Comparison of ENCODE assay signal across 12 cellular contexts in the genomic region with DNA sequence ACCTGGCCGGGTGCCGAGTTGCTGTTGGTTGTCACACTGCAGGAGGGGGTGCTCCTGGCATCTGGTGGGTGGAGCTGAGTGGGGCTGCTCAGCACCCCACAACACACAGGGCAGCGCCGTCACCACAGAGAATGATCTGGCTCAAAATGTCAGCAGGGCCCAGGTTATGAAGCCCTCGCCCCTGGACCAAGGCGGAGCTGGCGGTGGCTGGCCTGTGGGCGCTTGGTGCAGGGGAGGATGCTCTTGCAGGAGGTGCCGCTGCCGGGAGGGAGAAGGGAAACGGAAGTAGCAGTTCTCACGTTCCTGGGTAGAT. TPM values are rescaled to one million over a fixed set of nuclear protein-coding genes. Genes with fewer than 3 reads are reported as not detected.
DNase-seq lines count a peak whose midpoint lies in the region; ATAC-seq lines count a peak whose summit lies in the region.
"Had no signal": no experiment of that assay in that cellular context is flagged by ENCODE, and none has a peak within 500 bp of the region (broad histone marks: within the 10 kb centered on the region; RNA-seq: fewer than 3 reads in every experiment).

No MANE protein-coding gene starts in this region.

- intact Hi-C loops in activated T-helper 2 cell treated with anti-CD3 and anti-CD28 coated beads, Interferon-gamma antibody, Interleukin-2, Interleukin-4, amounts not matched to agents 10 μg/mL and 5 μg/mL and 100 μg/mL, durations not matched to agents 14 hours and 24 hours and 36 hours (cut with micrococcal nuclease) = no loop called here

- no peaks in the 10 kb centered on the region for H3K9me3 Mint-ChIP-seq in activated T-cell treated with anti-CD3 and anti-CD28 coated beads, Interleukin-2, amount 50 U/mL, for 24 hours
- no peaks in the 10 kb centered on the region for H3K9me3 Mint-ChIP-seq in effector memory CD8-positive, alpha-beta T cell
- no peaks in the 10 kb centered on the region for H3K9me3 Mint-ChIP-seq in stimulated activated memory B cell treated with anti-CD40 and anti-IgM and Interleukin-4, amounts not matched to agents 10 μg/mL and 1 μg/mL and 100 μg/mL, for 72 hours
- no peaks in the 10 kb centered on the region for H3K9me3 Mint-ChIP-seq in activated T-helper 2 cell treated with anti-CD3 and anti-CD28 coated beads, Interferon-gamma antibody, Interleukin-2, Interleukin-4, amounts not matched to agents 10 μg/mL and 5 μg/mL and 100 μg/mL, durations not matched to agents 14 hours and 24 hours and 36 hours
- H3K9me3 Mint-ChIP-seq: naive B cell had no signal

- peaks cover 28% of the 10 kb centered on the region for H3K4me1 Mint-ChIP-seq in activated T-cell treated with anti-CD3 and anti-CD28 coated beads, Interleukin-2, amount 50 U/mL, for 24 hours (ENCODE audit: low read depth)
- peaks cover 19% of the 10 kb centered on the region in 2 donors for H3K4me1 Mint-ChIP-seq in effector memory CD8-positive, alpha-beta T cell (ENCODE audit: low read depth in 2 of 2)
- peaks cover 45% of the 10 kb centered on the region for H3K4me1 Mint-ChIP-seq in stimulated activated memory B cell treated with anti-CD40 and anti-IgM and Interleukin-4, amounts not matched to agents 10 μg/mL and 1 μg/mL and 100 μg/mL, for 72 hours
- H3K4me1 Mint-ChIP-seq in activated T-helper 2 cell treated with anti-CD3 and anti-CD28 coated beads, Interferon-gamma antibody, Interleukin-2, Interleukin-4, amounts not matched to agents 10 μg/mL and 5 μg/mL and 100 μg/mL, durations not matched to agents 14 hours and 24 hours and 36 hours (ENCODE audit: low read depth) = peaks cover 5% of the 10 kb centered on the region

- H3K4me3 Mint-ChIP-seq in activated T-cell treated with anti-CD3 and anti-CD28 coated beads, Interleukin-2, amount 50 U/mL, for 24 hours = no peak overlapping the region
- peak overlapping the region; percentile 26 to 43 for H3K4me3 Mint-ChIP-seq in effector memory CD8-positive, alpha-beta T cell
- H3K4me3 Mint-ChIP-seq in stimulated activated memory B cell treated with anti-CD40 and anti-IgM and Interleukin-4, amounts not matched to agents 10 μg/mL and 1 μg/mL and 100 μg/mL, for 72 hours = peak overlapping the region; percentile 22
- no peak overlapping the region for H3K4me3 Mint-ChIP-seq in activated T-helper 2 cell treated with anti-CD3 and anti-CD28 coated beads, Interferon-gamma antibody, Interleukin-2, Interleukin-4, amounts not matched to agents 10 μg/mL and 5 μg/mL and 100 μg/mL, durations not matched to agents 14 hours and 24 hours and 36 hours (ENCODE audit: low read depth)

- H3K27me3 Mint-ChIP-seq in activated T-cell treated with anti-CD3 and anti-CD28 coated beads, Interleukin-2, amount 50 U/mL, for 24 hours = no peaks in the 10 kb centered on the region
- peaks cover 0 to 3% of the 10 kb centered on the region in 2 donors for H3K27me3 Mint-ChIP-seq in effector memory CD8-positive, alpha-beta T cell
- peaks cover 15% of the 10 kb centered on the region for H3K27me3 Mint-ChIP-seq in stimulated activated memory B cell treated with anti-CD40 and anti-IgM and Interleukin-4, amounts not matched to agents 10 μg/mL and 1 μg/mL and 100 μg/mL, for 72 hours
- H3K27me3 Mint-ChIP-seq in activated T-helper 2 cell treated with anti-CD3 and anti-CD28 coated beads, Interferon-gamma antibody, Interleukin-2, Interleukin-4, amounts not matched to agents 10 μg/mL and 5 μg/mL and 100 μg/mL, durations not matched to agents 14 hours and 24 hours and 36 hours (ENCODE audit: low read depth) = no peaks in the 10 kb centered on the region

- DNase-seq in activated T-cell treated with anti-CD3 and anti-CD28 coated beads, Interleukin-2, amount 50 U/mL, for 24 hours = no peak
- DNase-seq in activated T-cell treated with anti-CD3 and anti-CD28 coated beads, Interleukin-2, amount 50 U/mL, for 48 hours = no peak
- peak; percentile 51 for DNase-seq in NCI-H2171 treated with DMSO at 0.1 percent for 48 hours (lab: John Stamatoyannopoulos, UW)
- no peak for DNase-seq in effector memory CD8-positive, alpha-beta T cell
- DNase-seq in activated T-helper 2 cell treated with anti-CD3 and anti-CD28 coated beads, Interferon-gamma antibody, Interleukin-2, Interleukin-4, amounts not matched to agents 10 μg/mL and 5 μg/mL and 100 μg/mL, durations not matched to agents 14 hours and 24 hours and 36 hours (ENCODE audit: low spot score) = no peak
- no peak for DNase-seq in NCI-H1930 (lab: John Stamatoyannopoulos, UW)
- DNase-seq: naive B cell, NCI-H2029 treated with DMSO at 0.1 percent for 48 hours had no signal

- peak; percentile 26 for ATAC-seq in effector memory CD8-positive, alpha-beta T cell (replicated peaks)
- ATAC-seq in stimulated activated memory B cell treated with anti-CD40 and anti-IgM and Interleukin-4, amounts not matched to agents 10 μg/mL and 1 μg/mL and 100 μg/mL, for 72 hours = no peak
- ATAC-seq in HG03442 (IDR thresholded peaks at IDR 0.05; ENCODE audit: unreplicated experiment) = no peak

- peaks cover 19% of the 10 kb centered on the region for H3K36me3 Mint-ChIP-seq in activated T-cell treated with anti-CD3 and anti-CD28 coated beads, Interleukin-2, amount 50 U/mL, for 24 hours (ENCODE audit: low read depth)
- H3K36me3 Mint-ChIP-seq in effector memory CD8-positive, alpha-beta T cell (ENCODE audit: insufficient read depth) = peaks cover 5% of the 10 kb centered on the region
- H3K36me3 Mint-ChIP-seq in stimulated activated memory B cell treated with anti-CD40 and anti-IgM and Interleukin-4, amounts not matched to agents 10 μg/mL and 1 μg/mL and 100 μg/mL, for 72 hours = peaks cover 9% of the 10 kb centered on the region
- H3K36me3 Mint-ChIP-seq in activated T-helper 2 cell treated with anti-CD3 and anti-CD28 coated beads, Interferon-gamma antibody, Interleukin-2, Interleukin-4, amounts not matched to agents 10 μg/mL and 5 μg/mL and 100 μg/mL, durations not matched to agents 14 hours and 24 hours and 36 hours (ENCODE audit: low read depth) = peaks cover 6% of the 10 kb centered on the region
- H3K36me3 Mint-ChIP-seq: naive B cell had no signal

- H3K27ac Mint-ChIP-seq in activated T-cell treated with anti-CD3 and anti-CD28 coated beads, Interleukin-2, amount 50 U/mL, for 24 hours = peak overlapping the region; percentile 5
- H3K27ac Mint-ChIP-seq in effector memory CD8-positive, alpha-beta T cell = peak overlapping the region in 1 of 2 donors; percentile 85
- peak overlapping the region; percentile 26 for H3K27ac Mint-ChIP-seq in stimulated activated memory B cell treated with anti-CD40 and anti-IgM and Interleukin-4, amounts not matched to agents 10 μg/mL and 1 μg/mL and 100 μg/mL, for 72 hours
- H3K27ac Mint-ChIP-seq in activated T-helper 2 cell treated with anti-CD3 and anti-CD28 coated beads, Interferon-gamma antibody, Interleukin-2, Interleukin-4, amounts not matched to agents 10 μg/mL and 5 μg/mL and 100 μg/mL, durations not matched to agents 14 hours and 24 hours and 36 hours = no peak overlapping the region

RNA-seq across cellular contexts. Expression of gene LENG8, which starts 14.2 kb away (rescaled TPM):
- total RNA-seq in activated T-helper 2 cell treated with anti-CD3 and anti-CD28 coated beads, Interferon-gamma antibody, Interleukin-2, Interleukin-4, amounts not matched to agents 10 μg/mL and 5 μg/mL and 100 μg/mL, durations not matched to agents 14 hours and 24 hours and 36 hours = 203 and 209 TPM in 2 replicates

RNA-seq across cellular contexts. Expression of gene TTYH1, which starts 19.6 kb away (rescaled TPM):
- total RNA-seq in activated T-helper 2 cell treated with anti-CD3 and anti-CD28 coated beads, Interferon-gamma antibody, Interleukin-2, Interleukin-4, amounts not matched to agents 10 μg/mL and 5 μg/mL and 100 μg/mL, durations not matched to agents 14 hours and 24 hours and 36 hours = 0.50 TPM in 1 of 2 replicates, not detected in the other
- total RNA-seq: fibroblast of villous mesenchyme, thoracic aorta had no signal

RNA-seq across cellular contexts. Expression of gene LENG9, which starts 28.8 kb away (rescaled TPM):
- 7.5 and 8.1 TPM in 2 replicates for total RNA-seq in activated T-helper 2 cell treated with anti-CD3 and anti-CD28 coated beads, Interferon-gamma antibody, Interleukin-2, Interleukin-4, amounts not matched to agents 10 μg/mL and 5 μg/mL and 100 μg/mL, durations not matched to agents 14 hours and 24 hours and 36 hours

RNA-seq across cellular contexts. Expression of gene CDC42EP5, which starts 38.3 kb away (rescaled TPM):
- 1.0 TPM in 1 of 2 replicates, not detected in the other for total RNA-seq in activated T-helper 2 cell treated with anti-CD3 and anti-CD28 coated beads, Interferon-gamma antibody, Interleukin-2, Interleukin-4, amounts not matched to agents 10 μg/mL and 5 μg/mL and 100 μg/mL, durations not matched to agents 14 hours and 24 hours and 36 hours

Comparison
In these comparisons a context has a peak if more than half of its experiments do, and no peak if none do; other contexts are left out.
1. H3K4me3 Mint-ChIP-seq: peak in effector memory CD8-positive, alpha-beta T cell (2 of 2) and stimulated activated memory B cell treated with anti-CD40 and anti-IgM and Interleukin-4, amounts not matched to agents 10 μg/mL and 1 μg/mL and 100 μg/mL, for 72 hours (single experiment); none in activated T-cell treated with anti-CD3 and anti-CD28 coated beads, Interleukin-2, amount 50 U/mL, for 24 hours (single experiment) and activated T-helper 2 cell treated with anti-CD3 and anti-CD28 coated beads, Interferon-gamma antibody, Interleukin-2, Interleukin-4, amounts not matched to agents 10 μg/mL and 5 μg/mL and 100 μg/mL, durations not matched to agents 14 hours and 24 hours and 36 hours (single experiment).